8 cellular contexts compared by ENCODE assay signal in the genomic region with DNA sequence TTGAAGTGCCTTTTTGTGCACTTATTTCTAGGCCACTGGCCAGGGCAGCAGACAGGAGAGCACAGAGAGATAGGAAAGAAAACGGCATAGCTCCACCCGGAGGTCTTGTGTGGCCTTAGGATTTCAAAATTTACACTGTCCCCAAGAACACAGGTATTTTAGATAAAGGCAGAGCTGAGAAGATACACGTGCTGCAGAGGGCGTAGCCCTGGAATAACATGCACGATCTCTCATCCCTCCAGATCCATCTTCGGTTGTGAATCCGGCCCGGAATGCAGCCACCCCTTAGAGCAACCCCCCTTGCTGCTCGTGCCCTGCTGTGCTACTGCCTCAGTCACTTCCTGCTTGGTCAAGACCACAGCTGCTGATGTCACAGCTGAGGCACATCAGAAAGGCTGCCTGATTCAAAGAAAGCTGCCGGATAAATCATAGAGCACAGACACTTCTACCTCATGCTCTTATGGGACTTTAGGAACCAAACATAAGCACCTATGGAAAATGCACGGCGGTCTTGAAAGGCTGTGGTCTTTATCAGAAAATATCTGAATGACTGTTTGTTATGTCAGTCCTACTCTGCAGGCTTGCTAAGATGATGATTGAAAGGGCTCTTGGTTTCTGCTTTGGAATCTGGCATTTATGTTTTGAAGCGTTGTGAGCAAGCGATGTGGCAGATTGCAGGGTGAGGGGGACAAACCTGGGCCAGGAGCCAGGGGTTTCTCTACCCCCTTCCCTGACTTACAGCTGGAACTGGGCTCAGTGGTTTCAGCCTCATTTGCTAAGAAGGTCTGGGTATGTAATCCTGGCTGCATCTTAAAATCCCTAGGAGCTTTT.
DNase-seq lines count a peak whose midpoint lies in the region; ATAC-seq and TF ChIP-seq lines count a peak whose summit lies in the region.

No MANE protein-coding gene starts in this region.

- H3F3A ChIP-seq in DOHH2 (ENCODE audit: control insufficient read depth, insufficient read depth), result no peaks in the 10 kb centered on the region

- peak; percentile 27 for DNase-seq in activated T-cell treated with anti-CD3 and anti-CD28 coated beads, Interleukin-2, amount 50 U/mL, for 1 hour
- peak; percentile 25 for DNase-seq in iPS DF 4.7 (ENCODE audit: extremely low read depth, low spot score)
- DNase-seq in stromal cell of bone marrow (ENCODE audit: low read depth), result peak; percentile 13
- no peak for DNase-seq in hippocampal formation (lab: John Stamatoyannopoulos, UW)

- no peak overlapping the region for H3K27ac ChIP-seq in DOHH2 (ENCODE audit: low read depth, low read length)

- no peak for TF ChIP-seq CTCF in DOHH2 (IDR thresholded peaks at IDR 0.05; ENCODE audit: low read depth, low read length, poor library complexity, severe bottlenecking)

- H3K36me3 ChIP-seq in DOHH2 (ENCODE audit: control insufficient read depth, low read length), result no peaks in the 10 kb centered on the region

- H3K4me3 ChIP-seq in DOHH2 (ENCODE audit: low read length), result no peak overlapping the region

- H4K20me1 ChIP-seq in DOHH2 (ENCODE audit: control insufficient read depth, insufficient read depth, low read depth, low read length), result no peaks in the 10 kb centered on the region

- peak overlapping the region; percentile 24 for H3K4me2 ChIP-seq in DOHH2 (ENCODE audit: low read length)

- H3K9me2 ChIP-seq in DOHH2 (replicated peaks; ENCODE audit: control insufficient read depth, low read length), result no peaks in the 10 kb centered on the region

- peaks cover 43% of the 10 kb centered on the region for H3K4me1 ChIP-seq in DOHH2 (ENCODE audit: control insufficient read depth, low read length)

- no peaks in the 10 kb centered on the region for H3K79me2 ChIP-seq in DOHH2 (ENCODE audit: control insufficient read depth, low read length)

- peak; percentile 52 for ATAC-seq in HG02870 (IDR thresholded peaks at IDR 0.05; ENCODE audit: unreplicated experiment)
- ATAC-seq in GM21737 (IDR thresholded peaks at IDR 0.05; ENCODE audit: unreplicated experiment), result no peak
- ATAC-seq in GM19035 (IDR thresholded peaks at IDR 0.05; ENCODE audit: unreplicated experiment), result no peak

- H3K9me3 ChIP-seq in DOHH2 (ENCODE audit: control insufficient read depth, insufficient read depth, low read length), result no peaks in the 10 kb centered on the region

- no peaks in the 10 kb centered on the region for H3K27me3 ChIP-seq in DOHH2 (ENCODE audit: control insufficient read depth, low read length)

Comparison
In these comparisons a context has a peak if more than half of its experiments do, and no peak if none do; other contexts are left out.
1. DNase-seq: peak in activated T-cell treated with anti-CD3 and anti-CD28 coated beads, Interleukin-2, amount 50 U/mL, for 1 hour (single experiment), iPS DF 4.7 (single experiment) and stromal cell of bone marrow (single experiment); none in hippocampal formation (0 of 2).